Comparison of ENCODE assay signal across 10 cellular contexts in genomic region chr19:1016647-1017114, GRCh38. TPM values are rescaled to one million over a fixed set of nuclear protein-coding genes. Genes with fewer than 3 reads are reported as not detected.
DNase-seq lines count a peak whose midpoint lies in the region; ATAC-seq and TF ChIP-seq lines count a peak whose summit lies in the region.
"Had no signal": no experiment of that assay in that cellular context is flagged by ENCODE, and none has a peak within 500 bp of the region (broad histone marks: within the 10 kb centered on the region; RNA-seq: fewer than 3 reads in every experiment).

No MANE protein-coding gene starts in this region.

- WGBS in liver, result 39% methylated on average over 12 of the region's 12 CpGs
- 20 to 38% methylated on average over 1 to 12 of the region's 12 CpGs for WGBS in upper lobe of left lung, 2 donors

- TF ChIP-seq RAD21 in liver (IDR thresholded peaks at IDR 0.05), result no peak

- H3K4me1 ChIP-seq in cardiac muscle cell (ENCODE audit: low read depth), result peaks cover 35% of the 10 kb centered on the region
- H3K4me1 ChIP-seq in liver (ENCODE audit: control insufficient read depth in 4 of 4, insufficient read depth in 4 of 4, low read length in 3 of 4), result peaks cover 30 to 49% (median 39%) of the 10 kb centered on the region in 4 donors
- H3K4me1 ChIP-seq in upper lobe of left lung, result peaks cover 43 to 62% (median 49%) of the 10 kb centered on the region in 4 donors

- H3K27me3 ChIP-seq in cardiac muscle cell (no peaks in the 10 kb centered on the region), liver (ENCODE audit: control insufficient read depth in 4 of 4, insufficient read depth in 4 of 4, low read length in 3 of 4) (no peaks in the 10 kb centered on the region), upper lobe of left lung (no peaks in the 10 kb centered on the region)
- H3K27me3 ChIP-seq: tibial artery had no signal

- in situ Hi-C loops in astrocyte of the spinal cord (cut with HindIII; ENCODE audit: low sequenced_read_pairs), result no loop called here

- H3K9ac ChIP-seq in liver (ENCODE audit: low read depth in 1 of 2, low read length in 2 of 2), result no peak overlapping the region

- intact Hi-C loops in Right ventricle myocardium inferior (cut with DNase I), result no loop called here

- TF ChIP-seq CTCF in cardiac muscle cell (IDR thresholded peaks at IDR 0.05; ENCODE audit: low read depth, low read length) (no peak), astrocyte of the spinal cord (IDR thresholded peaks at IDR 0.05; ENCODE audit: low read depth, low read length) (no peak), liver (IDR thresholded peaks at IDR 0.05; ENCODE audit: low read depth, low read length, missing input control) (no peak), upper lobe of left lung (IDR thresholded peaks at IDR 0.05) (no peak)

- no peaks in the 10 kb centered on the region for H3K9me3 ChIP-seq in cardiac muscle cell (ENCODE audit: low read depth)
- no peaks in the 10 kb centered on the region for H3K9me3 ChIP-seq in liver (ENCODE audit: control insufficient read depth in 4 of 4, low read length in 3 of 4)
- H3K9me3 ChIP-seq in upper lobe of left lung, result no peaks in the 10 kb centered on the region
- H3K9me3 ChIP-seq: tibial artery had no signal

- no peak for TF ChIP-seq POLR2A in upper lobe of left lung (IDR thresholded peaks at IDR 0.05)

- DNase-seq in cardiac muscle cell (ENCODE audit: low read depth in 1 of 2, low spot score in 1 of 2) (no peak), Right ventricle myocardium inferior (ENCODE audit: missing footprints) (no peak), astrocyte of the spinal cord (ENCODE audit: low read depth, low spot score) (peak; percentile 48), upper lobe of left lung (peak in 1 of 2 donors; percentile 49), NCI-H526 (lab: John Stamatoyannopoulos, UW) (no peak)
- DNase-seq: DMS79 treated with DMSO at 0.1 percent for 48 hours, tibial artery had no signal

- no peak for TF ChIP-seq EP300 in upper lobe of left lung (IDR thresholded peaks at IDR 0.05)

- H3K36me3 ChIP-seq in cardiac muscle cell (peaks cover 13% of the 10 kb centered on the region), liver (ENCODE audit: control insufficient read depth in 4 of 4, insufficient read depth in 3 of 4, low read depth in 1 of 4, low read length in 3 of 4) (peaks cover 2 to 21% (median 8%) of the 10 kb centered on the region in 4 donors), upper lobe of left lung (peaks cover 4 to 34% (median 30%) of the 10 kb centered on the region in 4 donors)

- ATAC-seq in Right ventricle myocardium inferior (no peak), upper lobe of left lung (ENCODE audit: low FRiP score in 2 of 2) (no peak), GM18868 (IDR thresholded peaks at IDR 0.05; ENCODE audit: unreplicated experiment) (no peak), GM19455 (IDR thresholded peaks at IDR 0.05; ENCODE audit: unreplicated experiment) (no peak)

- H3K27ac ChIP-seq in cardiac muscle cell, result peak overlapping the region; percentile 36
- peak overlapping the region; percentile 40 to 55 for H3K27ac ChIP-seq in liver (ENCODE audit: low read depth in 1 of 2, low read length in 2 of 2)
- H3K27ac ChIP-seq in upper lobe of left lung, result peak overlapping the region; percentile 40 to 96 (median 54)

- no peak overlapping the region for H3K4me3 ChIP-seq in cardiac muscle cell
- H3K4me3 ChIP-seq in astrocyte of the spinal cord (ENCODE audit: low read depth, low read length), result no peak overlapping the region
- no peak overlapping the region for H3K4me3 ChIP-seq in liver (ENCODE audit: low read depth in 1 of 3, low read length in 3 of 3)
- H3K4me3 ChIP-seq in upper lobe of left lung, result no peak overlapping the region
- H3K4me3 ChIP-seq: tibial artery had no signal

TF ChIP-seq in liver, 16 proteins besides CTCF, POLR2A, EP300 and RAD21:
- TF ChIP-seq HNF4A (conservative IDR thresholded peaks at IDR 0.05) (peak in 1 of 2 donors; percentile 74), HNF4G (IDR thresholded peaks at IDR 0.05) (no peak), RXRA (IDR thresholded peaks at IDR 0.05) (peak; percentile 40 to 90), JUND (IDR thresholded peaks at IDR 0.05) (peak in 1 of 2 donors; percentile 25), EGR1 (IDR thresholded peaks at IDR 0.05; ENCODE audit: low read depth in 2 of 2) (no peak), NR2F2 (IDR thresholded peaks at IDR 0.05) (peak; percentile 80), FOXA2 (IDR thresholded peaks at IDR 0.05) (no peak), FOXA1 (IDR thresholded peaks at IDR 0.05) (no peak)

RNA-seq across cellular contexts. Expression of gene TMEM259, which starts 4.2 kb away (rescaled TPM):
- total RNA-seq in cardiac muscle cell (228 and 370 TPM in 2 replicates), Right ventricle myocardium inferior (106 TPM), liver (10 to 100 TPM; 34.3 to 80.3 TPM), upper lobe of left lung (100 to 1,000 TPM; 143 to 643 (median 208) TPM)
- polyA plus RNA-seq in cardiac muscle cell (403 and 445 TPM in 2 replicates), liver (10 to 100 TPM; 29.7 to 99.3 TPM)

RNA-seq across cellular contexts. Expression of gene RNU6-2, which starts 4.6 kb away (rescaled TPM):
- total RNA-seq in cardiac muscle cell (not detected in 2 replicates), Right ventricle myocardium inferior (not detected), liver (not detected), upper lobe of left lung (not detected)
- polyA plus RNA-seq in cardiac muscle cell (not detected in 2 replicates), liver (not detected)

RNA-seq across cellular contexts. Expression of gene CNN2, which starts 9.7 kb away (rescaled TPM):
- total RNA-seq in cardiac muscle cell (158 TPM in 2 replicates), Right ventricle myocardium inferior (69.3 TPM), liver (10 to 100 TPM; 31.0 to 38.4 TPM), upper lobe of left lung (100 to 1,000 TPM in 5 of 6 donors, 10 to 100 TPM in 1; 98.1 to 262 (median 164) TPM)
- polyA plus RNA-seq in cardiac muscle cell (183 and 185 TPM in 2 replicates), liver (10 to 100 TPM; 10.1 to 22.6 TPM)

RNA-seq across cellular contexts. Expression of gene GRIN3B, which starts 16.5 kb away (rescaled TPM):
- total RNA-seq in cardiac muscle cell, result 5.4 and 8.5 TPM in 2 replicates
- polyA plus RNA-seq in cardiac muscle cell, result 3.0 and 4.9 TPM in 2 replicates
- 0.35 TPM for total RNA-seq in Right ventricle myocardium inferior
- total RNA-seq in liver, result under 1 TPM in 1 of 2 donors, not detected in 1; 0.05 TPM
- not detected for polyA plus RNA-seq in liver
- 10 to 100 TPM in 1 of 6 donors, 1 to 10 TPM in 4, under 1 TPM in 1; 0.06 to 18.9 (median 5.6) TPM for total RNA-seq in upper lobe of left lung

RNA-seq across cellular contexts. Expression of gene ABCA7, which starts 23.2 kb away (rescaled TPM):
- total RNA-seq in cardiac muscle cell (43.6 and 44.0 TPM in 2 replicates), Right ventricle myocardium inferior (7.7 TPM), liver (10 to 100 TPM in 1 of 2 donors, 1 to 10 TPM in 1; 5.3 to 60.9 TPM), upper lobe of left lung (100 to 1,000 TPM in 2 of 6 donors, 10 to 100 TPM in 4; 34.1 to 224 (median 58.2) TPM)
- polyA plus RNA-seq in cardiac muscle cell (36.8 and 60.4 TPM in 2 replicates), liver (1 to 10 TPM; 3.0 to 4.4 TPM)
